1 cellular context compared by ENCODE assay signal in the genomic region with DNA sequence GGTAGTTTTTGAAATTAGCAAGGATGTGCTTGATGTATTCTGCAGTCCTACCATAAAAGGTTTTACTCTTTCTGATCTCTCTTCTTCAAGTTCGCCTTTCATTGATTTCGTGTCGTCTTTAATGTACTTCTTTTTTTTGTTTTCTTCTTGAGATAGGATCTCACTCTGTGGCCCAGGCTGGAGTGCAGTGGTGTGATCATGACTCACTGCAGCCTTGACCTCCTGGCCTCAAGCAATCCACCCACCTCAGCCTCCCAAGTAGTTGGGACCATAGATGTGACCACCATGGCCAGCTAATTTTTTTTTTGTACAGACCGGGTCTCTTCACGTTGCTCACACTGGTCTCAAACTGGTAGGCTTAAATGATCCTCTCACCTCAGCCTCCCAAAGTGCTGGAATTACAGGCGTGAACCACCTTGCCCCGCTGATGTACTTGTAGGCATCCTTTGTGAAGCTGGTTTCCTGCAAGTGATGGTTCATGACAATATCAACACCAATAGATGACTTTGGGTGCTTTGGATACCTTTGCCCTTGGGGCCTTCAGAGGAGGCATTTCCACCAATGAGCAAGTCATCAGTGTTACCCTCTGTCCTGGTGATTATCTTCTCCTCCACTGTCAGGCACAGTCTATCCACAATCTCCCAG.
TF ChIP-seq lines count a peak whose summit lies in the region.

No MANE protein-coding gene starts in this region.

TF ChIP-seq in K562, 482 proteins besides CTCF, POLR2A, EP300 and RAD21 (continued from another document and continues in another):
- TF ChIP-seq, protein P1, sequence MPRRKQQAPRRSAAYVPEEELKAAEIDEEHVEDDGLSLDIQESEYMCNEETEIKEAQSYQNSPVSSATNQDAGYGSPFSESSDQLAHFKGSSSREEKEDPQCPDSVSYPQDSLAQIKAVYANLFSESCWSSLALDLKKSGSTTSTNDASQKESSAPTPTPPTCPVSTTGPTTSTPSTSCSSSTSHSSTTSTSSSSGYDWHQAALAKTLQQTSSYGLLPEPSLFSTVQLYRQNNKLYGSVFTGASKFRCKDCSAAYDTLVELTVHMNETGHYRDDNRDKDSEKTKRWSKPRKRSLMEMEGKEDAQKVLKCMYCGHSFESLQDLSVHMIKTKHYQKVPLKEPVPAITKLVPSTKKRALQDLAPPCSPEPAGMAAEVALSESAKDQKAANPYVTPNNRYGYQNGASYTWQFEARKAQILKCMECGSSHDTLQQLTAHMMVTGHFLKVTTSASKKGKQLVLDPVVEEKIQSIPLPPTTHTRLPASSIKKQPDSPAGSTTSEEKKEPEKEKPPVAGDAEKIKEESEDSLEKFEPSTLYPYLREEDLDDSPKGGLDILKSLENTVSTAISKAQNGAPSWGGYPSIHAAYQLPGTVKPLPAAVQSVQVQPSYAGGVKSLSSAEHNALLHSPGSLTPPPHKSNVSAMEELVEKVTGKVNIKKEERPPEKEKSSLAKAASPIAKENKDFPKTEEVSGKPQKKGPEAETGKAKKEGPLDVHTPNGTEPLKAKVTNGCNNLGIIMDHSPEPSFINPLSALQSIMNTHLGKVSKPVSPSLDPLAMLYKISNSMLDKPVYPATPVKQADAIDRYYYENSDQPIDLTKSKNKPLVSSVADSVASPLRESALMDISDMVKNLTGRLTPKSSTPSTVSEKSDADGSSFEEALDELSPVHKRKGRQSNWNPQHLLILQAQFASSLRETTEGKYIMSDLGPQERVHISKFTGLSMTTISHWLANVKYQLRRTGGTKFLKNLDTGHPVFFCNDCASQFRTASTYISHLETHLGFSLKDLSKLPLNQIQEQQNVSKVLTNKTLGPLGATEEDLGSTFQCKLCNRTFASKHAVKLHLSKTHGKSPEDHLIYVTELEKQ (CRISPR knock-in tag; IDR thresholded peaks at IDR 0.05) = no peak
- no peak for TF ChIP-seq FOXA1 (IDR thresholded peaks at IDR 0.05; ENCODE audit: borderline replicate concordance)
- no peak for TF ChIP-seq ZNF239 (CRISPR knock-in tag; IDR thresholded peaks at IDR 0.05)
- no peak for TF ChIP-seq EP400 (IDR thresholded peaks at IDR 0.05)
- TF ChIP-seq, protein P2, sequence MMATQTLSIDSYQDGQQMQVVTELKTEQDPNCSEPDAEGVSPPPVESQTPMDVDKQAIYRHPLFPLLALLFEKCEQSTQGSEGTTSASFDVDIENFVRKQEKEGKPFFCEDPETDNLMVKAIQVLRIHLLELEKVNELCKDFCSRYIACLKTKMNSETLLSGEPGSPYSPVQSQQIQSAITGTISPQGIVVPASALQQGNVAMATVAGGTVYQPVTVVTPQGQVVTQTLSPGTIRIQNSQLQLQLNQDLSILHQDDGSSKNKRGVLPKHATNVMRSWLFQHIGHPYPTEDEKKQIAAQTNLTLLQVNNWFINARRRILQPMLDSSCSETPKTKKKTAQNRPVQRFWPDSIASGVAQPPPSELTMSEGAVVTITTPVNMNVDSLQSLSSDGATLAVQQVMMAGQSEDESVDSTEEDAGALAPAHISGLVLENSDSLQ (IDR thresholded peaks at IDR 0.05) = peak; percentile 67
- no peak for TF ChIP-seq RNF2 (IDR thresholded peaks at IDR 0.05)
- TF ChIP-seq ETV6 (IDR thresholded peaks at IDR 0.05; ENCODE audit: borderline replicate concordance in 1 of 2, low read depth in 2 of 2, low read length in 1 of 2) = no peak
- TF ChIP-seq ETV6 (CRISPR knock-in tag; IDR thresholded peaks at IDR 0.05; ENCODE audit: borderline replicate concordance) = no peak
- TF ChIP-seq ZEB2 (IDR thresholded peaks at IDR 0.05) = no peak
- no peak for TF ChIP-seq ZNF785 (CRISPR knock-in tag; IDR thresholded peaks at IDR 0.05)
- TF ChIP-seq, protein P3, sequence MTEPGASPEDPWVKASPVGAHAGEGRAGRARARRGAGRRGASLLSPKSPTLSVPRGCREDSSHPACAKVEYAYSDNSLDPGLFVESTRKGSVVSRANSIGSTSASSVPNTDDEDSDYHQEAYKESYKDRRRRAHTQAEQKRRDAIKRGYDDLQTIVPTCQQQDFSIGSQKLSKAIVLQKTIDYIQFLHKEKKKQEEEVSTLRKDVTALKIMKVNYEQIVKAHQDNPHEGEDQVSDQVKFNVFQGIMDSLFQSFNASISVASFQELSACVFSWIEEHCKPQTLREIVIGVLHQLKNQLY (CRISPR knock-in tag; conservative IDR thresholded peaks at IDR 0.05) = no peak
- TF ChIP-seq PTTG1 (tag; IDR thresholded peaks at IDR 0.05; ENCODE audit: low read depth) = no peak
- TF ChIP-seq, protein P4, sequence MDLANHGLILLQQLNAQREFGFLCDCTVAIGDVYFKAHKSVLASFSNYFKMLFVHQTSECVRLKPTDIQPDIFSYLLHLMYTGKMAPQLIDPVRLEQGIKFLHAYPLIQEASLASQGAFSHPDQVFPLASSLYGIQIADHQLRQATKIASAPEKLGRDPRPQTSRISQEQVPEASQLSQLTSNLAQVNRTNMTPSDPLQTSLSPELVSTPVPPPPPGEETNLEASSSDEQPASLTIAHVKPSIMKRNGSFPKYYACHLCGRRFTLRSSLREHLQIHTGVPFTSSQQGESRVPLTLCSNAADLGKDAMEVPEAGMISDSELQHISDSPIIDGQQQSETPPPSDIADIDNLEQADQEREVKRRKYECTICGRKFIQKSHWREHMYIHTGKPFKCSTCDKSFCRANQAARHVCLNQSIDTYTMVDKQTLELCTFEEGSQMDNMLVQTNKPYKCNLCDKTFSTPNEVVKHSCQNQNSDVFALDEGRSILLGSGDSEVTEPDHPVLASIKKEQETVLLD (IDR thresholded peaks at IDR 0.05) = no peak
- 0 out of 2 replicates have a peak, but pooled peaks have one; percentile 35 for TF ChIP-seq ADNP (tag; IDR thresholded peaks at IDR 0.05)
- TF ChIP-seq KDM2B (CRISPR knock-in tag; IDR thresholded peaks at IDR 0.05) = no peak
- TF ChIP-seq DNMT1 (IDR thresholded peaks at IDR 0.05) = no peak
- TF ChIP-seq EGR1 (conservative IDR thresholded peaks at IDR 0.05) = peak; percentile 76
- no peak for TF ChIP-seq TRIM28 (IDR thresholded peaks at IDR 0.05)
- TF ChIP-seq ZNF143 (CRISPR knock-in tag; IDR thresholded peaks at IDR 0.05) = no peak
- TF ChIP-seq OTX1 (CRISPR knock-in tag; IDR thresholded peaks at IDR 0.05) = no peak
- no peak for TF ChIP-seq NFRKB (IDR thresholded peaks at IDR 0.05; ENCODE audit: low read depth)
- TF ChIP-seq NFATC3 (IDR thresholded peaks at IDR 0.05) = no peak
- no peak for TF ChIP-seq DDX20 (tag; IDR thresholded peaks at IDR 0.05; ENCODE audit: low read depth)
- TF ChIP-seq RCOR1 (IDR thresholded peaks at IDR 0.05; ENCODE audit: borderline replicate concordance in 1 of 2, low read depth in 2 of 2, low read length in 2 of 2) = peak in 1 of 2 experiments; percentile 61; a peak in 1 of 4 replicates
- no peak for TF ChIP-seq ZNF431 (CRISPR knock-in tag; IDR thresholded peaks at IDR 0.05)
- 0 out of 2 replicates have a peak, but pooled peaks have one; percentile 24 for TF ChIP-seq ESRRA (IDR thresholded peaks at IDR 0.05; ENCODE audit: borderline replicate concordance, low read depth)
- TF ChIP-seq TBP (optimal IDR thresholded peaks at IDR 0.05; ENCODE audit: low read depth, low read length) = no peak
- no peak for TF ChIP-seq ZNF197 (CRISPR knock-in tag; IDR thresholded peaks at IDR 0.05; ENCODE audit: low read depth)
- TF ChIP-seq, protein P5, sequence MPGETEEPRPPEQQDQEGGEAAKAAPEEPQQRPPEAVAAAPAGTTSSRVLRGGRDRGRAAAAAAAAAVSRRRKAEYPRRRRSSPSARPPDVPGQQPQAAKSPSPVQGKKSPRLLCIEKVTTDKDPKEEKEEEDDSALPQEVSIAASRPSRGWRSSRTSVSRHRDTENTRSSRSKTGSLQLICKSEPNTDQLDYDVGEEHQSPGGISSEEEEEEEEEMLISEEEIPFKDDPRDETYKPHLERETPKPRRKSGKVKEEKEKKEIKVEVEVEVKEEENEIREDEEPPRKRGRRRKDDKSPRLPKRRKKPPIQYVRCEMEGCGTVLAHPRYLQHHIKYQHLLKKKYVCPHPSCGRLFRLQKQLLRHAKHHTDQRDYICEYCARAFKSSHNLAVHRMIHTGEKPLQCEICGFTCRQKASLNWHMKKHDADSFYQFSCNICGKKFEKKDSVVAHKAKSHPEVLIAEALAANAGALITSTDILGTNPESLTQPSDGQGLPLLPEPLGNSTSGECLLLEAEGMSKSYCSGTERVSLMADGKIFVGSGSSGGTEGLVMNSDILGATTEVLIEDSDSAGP (CRISPR knock-in tag; IDR thresholded peaks at IDR 0.05) = no peak
- TF ChIP-seq MED1 (CRISPR knock-in tag; IDR thresholded peaks at IDR 0.05; ENCODE audit: borderline replicate concordance) = no peak
- no peak for TF ChIP-seq GTF2F1 (IDR thresholded peaks at IDR 0.05; ENCODE audit: low read depth, low read length)
- no peak for TF ChIP-seq TEAD2 (tag; IDR thresholded peaks at IDR 0.05)
- no peak for TF ChIP-seq FOXP1 (CRISPR knock-in tag; IDR thresholded peaks at IDR 0.05)
- TF ChIP-seq SRSF9 (IDR thresholded peaks at IDR 0.05; ENCODE audit: borderline replicate concordance, low read depth, low read length) = no peak
- TF ChIP-seq, protein P6, sequence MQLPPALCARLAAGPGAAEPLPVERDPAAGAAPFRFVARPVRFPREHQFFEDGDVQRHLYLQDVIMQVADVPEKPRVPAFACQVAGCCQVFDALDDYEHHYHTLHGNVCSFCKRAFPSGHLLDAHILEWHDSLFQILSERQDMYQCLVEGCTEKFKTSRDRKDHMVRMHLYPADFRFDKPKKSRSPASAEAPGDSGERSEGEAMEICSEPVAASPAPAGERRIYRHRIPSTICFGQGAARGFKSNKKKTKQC (CRISPR knock-in tag; IDR thresholded peaks at IDR 0.05) = no peak
- TF ChIP-seq ZNF12 (CRISPR knock-in tag; IDR thresholded peaks at IDR 0.05) = no peak
- TF ChIP-seq, protein P7, sequence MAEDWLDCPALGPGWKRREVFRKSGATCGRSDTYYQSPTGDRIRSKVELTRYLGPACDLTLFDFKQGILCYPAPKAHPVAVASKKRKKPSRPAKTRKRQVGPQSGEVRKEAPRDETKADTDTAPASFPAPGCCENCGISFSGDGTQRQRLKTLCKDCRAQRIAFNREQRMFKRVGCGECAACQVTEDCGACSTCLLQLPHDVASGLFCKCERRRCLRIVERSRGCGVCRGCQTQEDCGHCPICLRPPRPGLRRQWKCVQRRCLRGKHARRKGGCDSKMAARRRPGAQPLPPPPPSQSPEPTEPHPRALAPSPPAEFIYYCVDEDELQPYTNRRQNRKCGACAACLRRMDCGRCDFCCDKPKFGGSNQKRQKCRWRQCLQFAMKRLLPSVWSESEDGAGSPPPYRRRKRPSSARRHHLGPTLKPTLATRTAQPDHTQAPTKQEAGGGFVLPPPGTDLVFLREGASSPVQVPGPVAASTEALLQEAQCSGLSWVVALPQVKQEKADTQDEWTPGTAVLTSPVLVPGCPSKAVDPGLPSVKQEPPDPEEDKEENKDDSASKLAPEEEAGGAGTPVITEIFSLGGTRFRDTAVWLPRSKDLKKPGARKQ (CRISPR knock-in tag; IDR thresholded peaks at IDR 0.05) = no peak
- TF ChIP-seq BRF1 (IDR thresholded peaks at IDR 0.05; ENCODE audit: borderline replicate concordance, extremely low read depth, insufficient read length) = no peak
- TF ChIP-seq DPF2 (IDR thresholded peaks at IDR 0.05) = peak; percentile 82
- no peak for TF ChIP-seq ATF1 (CRISPR knock-in tag; IDR thresholded peaks at IDR 0.05)
- no peak for TF ChIP-seq ATF1 (tag; IDR thresholded peaks at IDR 0.05)
- no peak for TF ChIP-seq ZNF57 (CRISPR knock-in tag; IDR thresholded peaks at IDR 0.05)
- TF ChIP-seq, protein P8, sequence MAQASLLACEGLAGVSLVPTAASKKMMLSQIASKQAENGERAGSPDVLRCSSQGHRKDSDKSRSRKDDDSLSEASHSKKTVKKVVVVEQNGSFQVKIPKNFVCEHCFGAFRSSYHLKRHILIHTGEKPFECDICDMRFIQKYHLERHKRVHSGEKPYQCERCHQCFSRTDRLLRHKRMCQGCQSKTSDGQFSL (CRISPR knock-in tag; IDR thresholded peaks at IDR 0.05) = no peak
- TF ChIP-seq, protein P8 (tag; IDR thresholded peaks at IDR 0.05) = no peak
- TF ChIP-seq PRMT5 (CRISPR knock-in tag; IDR thresholded peaks at IDR 0.05) = no peak
- no peak for TF ChIP-seq NCOA4 (IDR thresholded peaks at IDR 0.05; ENCODE audit: partially characterized antibody)
- TF ChIP-seq, protein P9, sequence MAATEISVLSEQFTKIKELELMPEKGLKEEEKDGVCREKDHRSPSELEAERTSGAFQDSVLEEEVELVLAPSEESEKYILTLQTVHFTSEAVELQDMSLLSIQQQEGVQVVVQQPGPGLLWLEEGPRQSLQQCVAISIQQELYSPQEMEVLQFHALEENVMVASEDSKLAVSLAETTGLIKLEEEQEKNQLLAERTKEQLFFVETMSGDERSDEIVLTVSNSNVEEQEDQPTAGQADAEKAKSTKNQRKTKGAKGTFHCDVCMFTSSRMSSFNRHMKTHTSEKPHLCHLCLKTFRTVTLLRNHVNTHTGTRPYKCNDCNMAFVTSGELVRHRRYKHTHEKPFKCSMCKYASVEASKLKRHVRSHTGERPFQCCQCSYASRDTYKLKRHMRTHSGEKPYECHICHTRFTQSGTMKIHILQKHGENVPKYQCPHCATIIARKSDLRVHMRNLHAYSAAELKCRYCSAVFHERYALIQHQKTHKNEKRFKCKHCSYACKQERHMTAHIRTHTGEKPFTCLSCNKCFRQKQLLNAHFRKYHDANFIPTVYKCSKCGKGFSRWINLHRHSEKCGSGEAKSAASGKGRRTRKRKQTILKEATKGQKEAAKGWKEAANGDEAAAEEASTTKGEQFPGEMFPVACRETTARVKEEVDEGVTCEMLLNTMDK (IDR thresholded peaks at IDR 0.05; ENCODE audit: borderline replicate concordance, insufficient read depth, low read depth, low read length, poor library complexity, severe bottlenecking) = no peak
- TF ChIP-seq, protein P10, sequence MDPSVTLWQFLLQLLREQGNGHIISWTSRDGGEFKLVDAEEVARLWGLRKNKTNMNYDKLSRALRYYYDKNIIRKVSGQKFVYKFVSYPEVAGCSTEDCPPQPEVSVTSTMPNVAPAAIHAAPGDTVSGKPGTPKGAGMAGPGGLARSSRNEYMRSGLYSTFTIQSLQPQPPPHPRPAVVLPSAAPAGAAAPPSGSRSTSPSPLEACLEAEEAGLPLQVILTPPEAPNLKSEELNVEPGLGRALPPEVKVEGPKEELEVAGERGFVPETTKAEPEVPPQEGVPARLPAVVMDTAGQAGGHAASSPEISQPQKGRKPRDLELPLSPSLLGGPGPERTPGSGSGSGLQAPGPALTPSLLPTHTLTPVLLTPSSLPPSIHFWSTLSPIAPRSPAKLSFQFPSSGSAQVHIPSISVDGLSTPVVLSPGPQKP (CRISPR knock-in tag; IDR thresholded peaks at IDR 0.05) = no peak
- no peak for TF ChIP-seq CBX2 (IDR thresholded peaks at IDR 0.05; ENCODE audit: insufficient read depth, low read length, poor library complexity, severe bottlenecking)
- TF ChIP-seq RBM34 (IDR thresholded peaks at IDR 0.05; ENCODE audit: borderline replicate concordance, insufficient read depth, low read length) = no peak
- TF ChIP-seq NR2C2 (CRISPR knock-in tag; IDR thresholded peaks at IDR 0.05) = no peak
- TF ChIP-seq NR2C2 (tag; IDR thresholded peaks at IDR 0.05) = peak; percentile 74
